In genomic region chr4:3387943-3388348, GRCh38 we compare ENCODE assay signal across 9 cellular contexts. TPM values are rescaled to one million over a fixed set of nuclear protein-coding genes. Genes with fewer than 3 reads are reported as not detected.
DNase-seq lines count a peak whose midpoint lies in the region; TF ChIP-seq lines count a peak whose summit lies in the region.
"Had no signal": no experiment of that assay in that cellular context is flagged by ENCODE, and none has a peak within 500 bp of the region (broad histone marks: within the 10 kb centered on the region; RNA-seq: fewer than 3 reads in every experiment).

No MANE protein-coding gene starts in this region.

- peak overlapping the region; percentile 40 for H3K4me3 ChIP-seq in brain microvascular endothelial cell (ENCODE audit: low read depth, low read length)

- no peaks in the 10 kb centered on the region for H3K27me3 ChIP-seq in brain microvascular endothelial cell (replicated peaks)

- no peaks in the 10 kb centered on the region for H3K36me3 Mint-ChIP-seq in activated CD4-positive, alpha-beta T cell treated with anti-CD3 and anti-CD28 coated beads, Interleukin-2, amount 10 ng/mL, durations not matched to agents 24 days and 14 days (ENCODE audit: low read depth)
- H3K36me3 Mint-ChIP-seq: activated naive CD8-positive, alpha-beta T cell treated with anti-CD3 and anti-CD28 coated beads, Interleukin-2, amount 10 ng/mL, durations not matched to agents 7 days and 5 days had no signal

- H3K4me1 Mint-ChIP-seq in activated CD4-positive, alpha-beta T cell treated with anti-CD3 and anti-CD28 coated beads, Interleukin-2, amount 10 ng/mL, durations not matched to agents 24 days and 14 days = peaks cover 12% of the 10 kb centered on the region

- H3K27me3 Mint-ChIP-seq in activated CD4-positive, alpha-beta T cell treated with anti-CD3 and anti-CD28 coated beads, Interleukin-2, amount 10 ng/mL, durations not matched to agents 24 days and 14 days = peaks cover 9% of the 10 kb centered on the region

- in situ Hi-C loops in brain microvascular endothelial cell (cut with HindIII; ENCODE audit: low pct_ligation_motif_present, low sequenced_read_pairs) = no loop called here

- no peaks in the 10 kb centered on the region for H3K9me3 Mint-ChIP-seq in activated CD4-positive, alpha-beta T cell treated with anti-CD3 and anti-CD28 coated beads, Interleukin-2, amount 10 ng/mL, durations not matched to agents 24 days and 14 days
- H3K9me3 Mint-ChIP-seq: activated naive CD8-positive, alpha-beta T cell treated with anti-CD3 and anti-CD28 coated beads, Interleukin-2, amount 10 ng/mL, durations not matched to agents 7 days and 5 days had no signal

- TF ChIP-seq CTCF in brain microvascular endothelial cell (IDR thresholded peaks at IDR 0.05; ENCODE audit: low read depth, low read length, missing control alignments) = no peak

- H3K27ac Mint-ChIP-seq in activated CD4-positive, alpha-beta T cell treated with anti-CD3 and anti-CD28 coated beads, Interleukin-2, amount 10 ng/mL, durations not matched to agents 24 days and 14 days = no peak overlapping the region
- H3K27ac Mint-ChIP-seq: activated naive CD8-positive, alpha-beta T cell treated with anti-CD3 and anti-CD28 coated beads, Interleukin-2, amount 10 ng/mL, durations not matched to agents 7 days and 5 days had no signal

- peak overlapping the region; percentile 88 for H3K27ac ChIP-seq in brain microvascular endothelial cell

- intact Hi-C loops in activated CD4-positive, alpha-beta T cell treated with anti-CD3 and anti-CD28 coated beads, Interleukin-2, amount 10 ng/mL, durations not matched to agents 24 days and 14 days (cut with micrococcal nuclease) = no loop called here

- peak overlapping the region; percentile 34 for H3K4me3 Mint-ChIP-seq in activated CD4-positive, alpha-beta T cell treated with anti-CD3 and anti-CD28 coated beads, Interleukin-2, amount 10 ng/mL, durations not matched to agents 24 days and 14 days
- H3K4me3 Mint-ChIP-seq: activated naive CD8-positive, alpha-beta T cell treated with anti-CD3 and anti-CD28 coated beads, Interleukin-2, amount 10 ng/mL, durations not matched to agents 7 days and 5 days had no signal

- no peaks in the 10 kb centered on the region for H3K36me3 ChIP-seq in brain microvascular endothelial cell (replicated peaks)

- no peak for DNase-seq in activated CD4-positive, alpha-beta T cell treated with anti-CD3 and anti-CD28 coated beads, Interleukin-2, amount 10 ng/mL, durations not matched to agents 24 days and 14 days
- DNase-seq in activated CD4-positive, alpha-beta T cell treated with anti-CD3 and anti-CD28 coated beads for 1 hour = no peak
- DNase-seq in HK-2 (ENCODE audit: unreplicated experiment) (peak; percentile 86), brain microvascular endothelial cell (peak; percentile 45), left kidney (ENCODE audit: low read depth, low spot score) (peak; percentile 59), superior temporal gyrus (ENCODE audit: extremely low spot score) (peak; percentile 66), NCI-H446 (lab: John Stamatoyannopoulos, UW) (no peak), NCI-H345 treated with DMSO at 0.1 percent for 48 hours (lab: John Stamatoyannopoulos, UW; ENCODE audit: unreplicated experiment) (no peak)
- DNase-seq: activated naive CD8-positive, alpha-beta T cell treated with anti-CD3 and anti-CD28 coated beads, Interleukin-2, amount 10 ng/mL, durations not matched to agents 7 days and 5 days had no signal

RNA-seq across cellular contexts. Expression of gene HGFAC, which starts 53.8 kb away (rescaled TPM):
- not detected in 2 replicates for total RNA-seq in activated CD4-positive, alpha-beta T cell treated with anti-CD3 and anti-CD28 coated beads, Interleukin-2, amount 10 ng/mL, durations not matched to agents 24 days and 14 days
- total RNA-seq: activated naive CD8-positive, alpha-beta T cell treated with anti-CD3 and anti-CD28 coated beads, Interleukin-2, amount 10 ng/mL, durations not matched to agents 7 days and 5 days had no signal

Comparison
In these comparisons a context has a peak if more than half of its experiments do, and no peak if none do; other contexts are left out.
1. DNase-seq: peak in HK-2 (single experiment), brain microvascular endothelial cell (single experiment), left kidney (single experiment) and superior temporal gyrus (single experiment); none in activated CD4-positive, alpha-beta T cell treated with anti-CD3 and anti-CD28 coated beads, Interleukin-2, amount 10 ng/mL, durations not matched to agents 24 days and 14 days (single experiment), activated CD4-positive, alpha-beta T cell treated with anti-CD3 and anti-CD28 coated beads for 1 hour (single experiment), NCI-H446 (0 of 2) and NCI-H345 treated with DMSO at 0.1 percent for 48 hours (single experiment).